ENCODE assay signal across 8 cellular contexts in genomic region chr10:6473901-6474370, GRCh38.
DNase-seq lines count a peak whose midpoint lies in the region; ATAC-seq and TF ChIP-seq lines count a peak whose summit lies in the region.

No MANE protein-coding gene starts in this region.

- peak; percentile 35 for DNase-seq in NK-92 treated with Interleukin-12 subunit alpha and Interleukin-12 subunit beta, amount 100 ng/mL, for 24 hours (lab: John Stamatoyannopoulos, UW)
- no peak for DNase-seq in NK-92 (lab: John Stamatoyannopoulos, UW; ENCODE audit: unreplicated experiment)
- DNase-seq in activated CD4-positive, CD25-positive, alpha-beta regulatory T cell treated with anti-CD3 and anti-CD28 coated beads, Interleukin-2, amount 50 U/mL, for 72 hours = peak; percentile 36
- DNase-seq in left lung = no peak
- no peak for DNase-seq in NCI-H748 (lab: John Stamatoyannopoulos, UW; ENCODE audit: unreplicated experiment)
- DNase-seq in islet precursor cell = no peak
- DNase-seq in effector CD8-positive, alpha-beta T cell (lab: John Stamatoyannopoulos, UW) = no peak

- H3K9me3 ChIP-seq in left lung = no peaks in the 10 kb centered on the region

- ATAC-seq in HG03159 (IDR thresholded peaks at IDR 0.05; ENCODE audit: unreplicated experiment) (peak; percentile 84), left lung (peak; percentile 36)

- intact Hi-C loops in left lung (cut with DNase I) = no loop called here

- peak overlapping the region in 1 of 2 donors; percentile 16 for H3K4me3 ChIP-seq in left lung

- H3K4me1 ChIP-seq in left lung = peaks cover 0 to 21% of the 10 kb centered on the region in 2 donors

- peaks cover 0 to 8% of the 10 kb centered on the region in 2 donors for H3K36me3 ChIP-seq in left lung

- no peak for TF ChIP-seq CTCF in left lung (IDR thresholded peaks at IDR 0.05)

- no peaks in the 10 kb centered on the region for H3K27me3 ChIP-seq in left lung

- peak overlapping the region in 1 of 2 donors; percentile 71 for H3K27ac ChIP-seq in left lung

Comparison
In these comparisons a context has a peak if more than half of its experiments do, and no peak if none do; other contexts are left out.
1. DNase-seq: peak in NK-92 treated with Interleukin-12 subunit alpha and Interleukin-12 subunit beta, amount 100 ng/mL, for 24 hours (single experiment) and activated CD4-positive, CD25-positive, alpha-beta regulatory T cell treated with anti-CD3 and anti-CD28 coated beads, Interleukin-2, amount 50 U/mL, for 72 hours (single experiment); none in NK-92 (single experiment), left lung (0 of 2), NCI-H748 (single experiment), islet precursor cell (single experiment) and effector CD8-positive, alpha-beta T cell (single experiment).